ENCODE assay signal across 10 cellular contexts in genomic region chr1:207810173-207810572, GRCh38. TPM values are rescaled to one million over a fixed set of nuclear protein-coding genes. Genes with fewer than 3 reads are reported as not detected.
DNase-seq lines count a peak whose midpoint lies in the region; FAIRE-seq and TF ChIP-seq lines count a peak whose summit lies in the region.
"Had no signal": no experiment of that assay in that cellular context is flagged by ENCODE, and none has a peak within 500 bp of the region (broad histone marks: within the 10 kb centered on the region; RNA-seq: fewer than 3 reads in every experiment).

No MANE protein-coding gene starts in this region.

- no peaks in the 10 kb centered on the region for H4K20me1 ChIP-seq in GM23248 (ENCODE audit: insufficient read depth)

- H3K9ac ChIP-seq in GM23248: peak overlapping the region; percentile 59
- H3K9ac ChIP-seq in stomach smooth muscle (ENCODE audit: low read length in 2 of 2): no peak overlapping the region

- peaks cover 78% of the 10 kb centered on the region for H3K36me3 Mint-ChIP-seq in activated CD4-positive, alpha-beta memory T cell treated with anti-CD3 and anti-CD28 coated beads, Interleukin-2, amount 10 ng/mL, durations not matched to agents 7 days and 5 days (ENCODE audit: low read depth)
- H3K36me3 Mint-ChIP-seq in Calu3 (ENCODE audit: insufficient read depth, unreplicated experiment): peaks cover 38% of the 10 kb centered on the region

- no peak for TF ChIP-seq CTCF in Calu3 (IDR thresholded peaks at IDR 0.05; ENCODE audit: unreplicated experiment)

- CTCF ChIA-PET in activated CD4-positive, alpha-beta memory T cell treated with anti-CD3 and anti-CD28 coated beads, Interleukin-2, amount 10 ng/mL, durations not matched to agents 7 days and 5 days (lab: Charles Lee): interaction anchor here (2.0 to 3.3 kb wide), 3 partner anchors 13 to 61 kb away, joined by 4 to 24 read pairs (median 14); no protein-coding TSS in a partner anchor
- CTCF ChIA-PET in Calu3 (lab: Charles Lee): interaction anchor here (2.2 kb wide), 1 partner anchor 13 kb away, joined by 8 read pairs; no protein-coding TSS in a partner anchor

- H3K4me2 ChIP-seq in GM23248 (ENCODE audit: unreplicated experiment): peak overlapping the region; percentile 41

- H3K36me3 ChIP-seq in GM23248 (ENCODE audit: low read depth): no peaks in the 10 kb centered on the region
- H3K36me3 ChIP-seq in stomach smooth muscle (ENCODE audit: control insufficient read depth in 2 of 2, insufficient read depth in 2 of 2, low read length in 2 of 2): peaks cover 79 to 86% of the 10 kb centered on the region in 2 donors
- H3K36me3 ChIP-seq in small intestine (ENCODE audit: control insufficient read depth in 2 of 2, insufficient read depth in 2 of 2, low read length in 2 of 2): peaks cover 0 to 38% of the 10 kb centered on the region in 2 donors

- H3K9me3 ChIP-seq in GM23248 (ENCODE audit: low read depth) (no peaks in the 10 kb centered on the region), stomach smooth muscle (ENCODE audit: control insufficient read depth in 2 of 2, low read length in 2 of 2) (no peaks in the 10 kb centered on the region), small intestine (ENCODE audit: control insufficient read depth, low read depth) (no peaks in the 10 kb centered on the region)

- peak overlapping the region; percentile 31 for H2AFZ ChIP-seq in GM23248

- POLR2A ChIA-PET in activated CD4-positive, alpha-beta memory T cell treated with anti-CD3 and anti-CD28 coated beads, Interleukin-2, amount 10 ng/mL, durations not matched to agents 7 days and 5 days (lab: Charles Lee): interaction anchor here (1.1 to 2.9 kb wide), 3 partner anchors 11 to 58 kb away, joined by 3 to 15 read pairs (median 5); no protein-coding TSS in a partner anchor

- H3K4me3 ChIP-seq in GM23248: no peak overlapping the region
- peak overlapping the region in 1 of 2 donors; percentile 22 for H3K4me3 ChIP-seq in stomach smooth muscle (ENCODE audit: low read length in 2 of 2)
- H3K4me3 ChIP-seq in small intestine (ENCODE audit: low read depth in 1 of 2, low read length in 2 of 2): no peak overlapping the region

- in situ Hi-C loops in GM23248 (cut with MboI): no loop called here

- H3K4me3 Mint-ChIP-seq in activated CD4-positive, alpha-beta memory T cell treated with anti-CD3 and anti-CD28 coated beads, Interleukin-2, amount 10 ng/mL, durations not matched to agents 7 days and 5 days: no peak overlapping the region
- no peak overlapping the region for H3K4me3 Mint-ChIP-seq in Calu3 (ENCODE audit: low read depth, unreplicated experiment)

- 61 to 65% methylated on average over 2 of the region's 2 CpGs for WGBS in GM23248 (ENCODE audit: low coverage in 1 of 2, low lambda C conversion rate in 2 of 2, missing lambda C conversion rate in 2 of 2), 2 experiments
- WGBS in small intestine, 3 donors: 89 to 100% (median 89%) methylated on average over 2 of the region's 2 CpGs

- BruUV-seq in Calu3 (replicated peaks; lab: Mats Ljungman, UMichigan): no TSS peak

- H3K4me1 ChIP-seq in GM23248 (ENCODE audit: insufficient read depth) (peaks cover 34% of the 10 kb centered on the region), stomach smooth muscle (ENCODE audit: control insufficient read depth, insufficient read depth, low read length) (peaks cover 94% of the 10 kb centered on the region), small intestine (ENCODE audit: control insufficient read depth in 2 of 2, insufficient read depth in 1 of 2, low read depth in 1 of 2, low read length in 1 of 2) (peaks cover 0 to 2% of the 10 kb centered on the region in 2 donors)

- H3K9me2 ChIP-seq in GM23248 (ENCODE audit: insufficient read depth): no peaks in the 10 kb centered on the region

- intact Hi-C loops in Calu3 (cut with micrococcal nuclease; ENCODE audit: unreplicated experiment): no loop called here

- H3K27ac Mint-ChIP-seq in activated CD4-positive, alpha-beta memory T cell treated with anti-CD3 and anti-CD28 coated beads, Interleukin-2, amount 10 ng/mL, durations not matched to agents 7 days and 5 days: no peak overlapping the region
- no peak overlapping the region for H3K27ac Mint-ChIP-seq in Calu3 (ENCODE audit: unreplicated experiment)

- no peaks in the 10 kb centered on the region for H3K27me3 Mint-ChIP-seq in activated CD4-positive, alpha-beta memory T cell treated with anti-CD3 and anti-CD28 coated beads, Interleukin-2, amount 10 ng/mL, durations not matched to agents 7 days and 5 days
- H3K27me3 Mint-ChIP-seq in Calu3 (ENCODE audit: unreplicated experiment): no peaks in the 10 kb centered on the region

- H3K27me3 ChIP-seq in GM23248 (replicated peaks; ENCODE audit: insufficient read depth) (no peaks in the 10 kb centered on the region), stomach smooth muscle (ENCODE audit: control insufficient read depth in 1 of 2, insufficient read depth in 2 of 2, low read length in 2 of 2) (no peaks in the 10 kb centered on the region), small intestine (ENCODE audit: control insufficient read depth in 2 of 2, insufficient read depth in 2 of 2, low read length in 2 of 2) (no peaks in the 10 kb centered on the region)

- DNase-seq in GM23248: peak; percentile 96
- DNase-seq in activated CD4-positive, alpha-beta memory T cell treated with anti-CD3 and anti-CD28 coated beads, Interleukin-2, amount 10 ng/mL, durations not matched to agents 7 days and 5 days: peak; percentile 10
- peak; percentile 83 for DNase-seq in fibroblast of peridontal ligament (ENCODE audit: extremely low read depth)
- DNase-seq in small intestine: no peak
- no peak for DNase-seq in Calu3
- DNase-seq in NCI-H82 treated with DMSO at 0.1 percent for 48 hours (lab: John Stamatoyannopoulos, UW; ENCODE audit: unreplicated experiment): no peak
- DNase-seq: effector memory CD4-positive, alpha-beta T cell; NCI-H2171; stimulated activated naive CD4-positive, alpha-beta T cell treated with Interleukin-2 at 50 U/mL for 16 hours had no signal

- FAIRE-seq in small intestine (lab: Jason Lieb, UNC): no peak

- H3K9me3 Mint-ChIP-seq in activated CD4-positive, alpha-beta memory T cell treated with anti-CD3 and anti-CD28 coated beads, Interleukin-2, amount 10 ng/mL, durations not matched to agents 7 days and 5 days: no peaks in the 10 kb centered on the region
- H3K9me3 Mint-ChIP-seq in Calu3 (ENCODE audit: low read depth, unreplicated experiment): no peaks in the 10 kb centered on the region

- no peaks in the 10 kb centered on the region for H3K79me2 ChIP-seq in GM23248 (ENCODE audit: insufficient read depth)

- peaks cover 22% of the 10 kb centered on the region for H3F3A ChIP-seq in GM23248 (ENCODE audit: insufficient read depth)

- peaks cover 49% of the 10 kb centered on the region for H3K4me1 Mint-ChIP-seq in activated CD4-positive, alpha-beta memory T cell treated with anti-CD3 and anti-CD28 coated beads, Interleukin-2, amount 10 ng/mL, durations not matched to agents 7 days and 5 days
- H3K4me1 Mint-ChIP-seq in Calu3 (ENCODE audit: low read depth, unreplicated experiment): no peaks in the 10 kb centered on the region

- H3K27ac ChIP-seq in GM23248 (peak overlapping the region; percentile 91), stomach smooth muscle (ENCODE audit: low read length) (peak overlapping the region; percentile 31), small intestine (ENCODE audit: low read depth in 1 of 2, low read length in 1 of 2) (peak overlapping the region in 1 of 2 donors; percentile 7)

RNA-seq across cellular contexts. Expression of gene CD46, which starts 58.3 kb away (rescaled TPM):
- 49.2 and 54.3 TPM in 2 replicates for total RNA-seq in GM23248 (2014; rRNA removed; shearing (Covaris generic))
- polyA plus RNA-seq in GM23248 (2016; fragmentation: Nextera tagmentation; extraction: Ambion mirVana): 110 and 117 TPM in 2 replicates
- 100 to 1,000 TPM; 140 to 145 TPM for total RNA-seq in activated CD4-positive, alpha-beta memory T cell treated with anti-CD3 and anti-CD28 coated beads, Interleukin-2, amount 10 ng/mL, durations not matched to agents 7 days and 5 days
- 100 to 1,000 TPM in 1 of 3 donors, 10 to 100 TPM in 2; 53.2 to 122 (median 71.3) TPM for polyA plus RNA-seq in small intestine
- 487 and 635 TPM in 2 replicates for total RNA-seq in Calu3 (2022)

Comparison
In these comparisons a context has a peak if more than half of its experiments do, and no peak if none do; other contexts are left out.
1. DNase-seq: peak in GM23248 (single experiment), activated CD4-positive, alpha-beta memory T cell treated with anti-CD3 and anti-CD28 coated beads, Interleukin-2, amount 10 ng/mL, durations not matched to agents 7 days and 5 days (single experiment) and fibroblast of peridontal ligament (single experiment); none in small intestine (single experiment), Calu3 (single experiment) and NCI-H82 treated with DMSO at 0.1 percent for 48 hours (single experiment).